ENCODE assay signal across 15 cellular contexts in the genomic region with DNA sequence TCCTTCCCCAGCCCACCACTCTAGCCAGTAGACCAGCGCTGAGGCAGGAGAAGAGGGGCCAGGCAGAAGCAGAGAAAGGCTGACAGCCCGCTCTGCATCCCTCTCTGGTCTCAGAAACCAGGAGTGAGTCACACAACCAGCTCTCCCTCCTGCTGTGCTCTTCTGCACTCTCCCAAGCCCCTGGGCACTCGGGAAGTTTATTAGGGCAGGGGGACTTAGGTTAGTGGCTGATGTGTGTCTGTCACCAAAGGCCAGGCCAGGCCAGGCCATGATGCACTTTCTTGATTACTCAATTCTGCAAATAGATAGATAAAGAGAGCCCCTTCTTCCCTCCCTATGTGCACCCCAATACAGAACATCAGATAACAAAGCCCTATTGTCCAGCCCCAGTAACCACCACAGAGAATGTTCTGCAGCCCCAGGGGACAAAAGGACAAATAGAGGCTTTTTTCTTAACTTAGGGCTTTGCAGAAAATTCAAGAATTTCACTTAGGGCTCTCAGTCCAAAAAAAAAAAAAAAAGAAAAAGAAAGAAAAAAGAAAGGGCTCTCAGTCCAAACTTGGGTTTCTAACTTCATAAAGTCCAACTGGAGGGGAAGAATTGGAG. TPM values are rescaled to one million over a fixed set of nuclear protein-coding genes. Genes with fewer than 3 reads are reported as not detected.
DNase-seq lines count a peak whose midpoint lies in the region; ATAC-seq and TF ChIP-seq lines count a peak whose summit lies in the region.
"Had no signal": no experiment of that assay in that cellular context is flagged by ENCODE, and none has a peak within 500 bp of the region (broad histone marks: within the 10 kb centered on the region; RNA-seq: fewer than 3 reads in every experiment).

No MANE protein-coding gene starts in this region.

- ATAC-seq in GM23338 (peak; percentile 20), HG03432 (IDR thresholded peaks at IDR 0.05; ENCODE audit: unreplicated experiment) (no peak), HG02885 (IDR thresholded peaks at IDR 0.05; ENCODE audit: poor library complexity, unreplicated experiment) (no peak)
- no peak for ATAC-seq in activated T-cell treated with anti-CD3 and anti-CD28 coated beads, Interleukin-2, amount 50 U/mL, for 72 hours (replicated peaks in 1 of 2)

- H3K79me2 ChIP-seq in GM23338 (replicated peaks; ENCODE audit: insufficient read depth): no peaks in the 10 kb centered on the region

- no peaks in the 10 kb centered on the region; the same call in 2 of the 3 replicates for H3K36me3 Mint-ChIP-seq in GM23338 (ENCODE audit: low read depth)
- H3K36me3 Mint-ChIP-seq in activated T-cell treated with anti-CD3 and anti-CD28 coated beads, Interleukin-2, amount 50 U/mL, for 72 hours (ENCODE audit: insufficient read depth in 2 of 2): no peaks in the 10 kb centered on the region
- H3K36me3 Mint-ChIP-seq: CD8-positive, alpha-beta T cell; natural killer cell treated with Interleukin-12 subunit alpha and Interleukin-12 subunit beta and Interleukin-15 and Interleukin-18, amount 100 ng/mL, for 72 hours; T-cell had no signal

- H3K36me3 ChIP-seq in GM23338 (ENCODE audit: insufficient read depth): no peaks in the 10 kb centered on the region

- no peak overlapping the region for H3K4me2 ChIP-seq in GM23338
- H3K4me2 ChIP-seq: KMS-11 had no signal

- H4K20me1 ChIP-seq in GM23338 (replicated peaks; ENCODE audit: insufficient read depth): no peaks in the 10 kb centered on the region

- no peaks in the 10 kb centered on the region for H3F3A ChIP-seq in GM23338 (replicated peaks; ENCODE audit: low read depth)

- no peaks in the 10 kb centered on the region for H3K27me3 ChIP-seq in GM23338 (ENCODE audit: insufficient read depth)

- no peak overlapping the region for H3K4me3 ChIP-seq in GM23338

- H3K9me3 Mint-ChIP-seq in GM23338: no peaks in the 10 kb centered on the region
- no peaks in the 10 kb centered on the region for H3K9me3 Mint-ChIP-seq in activated T-cell treated with anti-CD3 and anti-CD28 coated beads, Interleukin-2, amount 50 U/mL, for 72 hours
- H3K9me3 Mint-ChIP-seq: CD8-positive, alpha-beta T cell; natural killer cell treated with Interleukin-12 subunit alpha and Interleukin-12 subunit beta and Interleukin-15 and Interleukin-18, amount 100 ng/mL, for 72 hours; T-cell had no signal

- H3K4me3 Mint-ChIP-seq in GM23338: no peak overlapping the region
- H3K4me3 Mint-ChIP-seq in activated T-cell treated with anti-CD3 and anti-CD28 coated beads, Interleukin-2, amount 50 U/mL, for 72 hours: no peak overlapping the region
- H3K4me3 Mint-ChIP-seq: CD8-positive, alpha-beta T cell; natural killer cell treated with Interleukin-12 subunit alpha and Interleukin-12 subunit beta and Interleukin-15 and Interleukin-18, amount 100 ng/mL, for 72 hours; T-cell had no signal

- TF ChIP-seq CTCF in GM23338 (conservative IDR thresholded peaks at IDR 0.05; ENCODE audit: low read depth in 2 of 2): no peak

- no peak overlapping the region for H2AFZ ChIP-seq in GM23338

- peaks cover 23% of the 10 kb centered on the region for H3K27me3 Mint-ChIP-seq in GM23338 (ENCODE audit: insufficient read depth, low read depth, poor library complexity)
- no peaks in the 10 kb centered on the region for H3K27me3 Mint-ChIP-seq in activated T-cell treated with anti-CD3 and anti-CD28 coated beads, Interleukin-2, amount 50 U/mL, for 72 hours (ENCODE audit: low read depth)

- H3K9me2 ChIP-seq in GM23338 (ENCODE audit: insufficient read depth): no peaks in the 10 kb centered on the region

- DNase-seq in GM23338 (ENCODE audit: low spot score): no peak
- DNase-seq in astrocyte of the hippocampus (ENCODE audit: low read depth, low spot score): peak; percentile 35
- peak; percentile 62 to 88 for DNase-seq in hippocampal formation (lab: John Stamatoyannopoulos, UW)
- DNase-seq in putamen (ENCODE audit: low spot score): peak; percentile 79
- no peak for DNase-seq in hepatic stellate cell (ENCODE audit: low spot score)
- DNase-seq in activated T-cell treated with anti-CD3 and anti-CD28 coated beads, Interleukin-2, amount 50 U/mL, for 72 hours: no peak

- peaks cover 17% of the 10 kb centered on the region; the same call in 1 of the 2 replicates for H3K4me1 ChIP-seq in GM23338 (ENCODE audit: insufficient read depth)

- H3K4me1 Mint-ChIP-seq in GM23338: peaks cover 35% of the 10 kb centered on the region
- peaks cover 16% of the 10 kb centered on the region for H3K4me1 Mint-ChIP-seq in activated T-cell treated with anti-CD3 and anti-CD28 coated beads, Interleukin-2, amount 50 U/mL, for 72 hours (ENCODE audit: low read depth)

- H3K27ac ChIP-seq in GM23338 (ENCODE audit: low read depth): no peak overlapping the region
- H3K27ac ChIP-seq: KMS-11, VCaP had no signal

- no peak overlapping the region for H3K27ac Mint-ChIP-seq in GM23338
- H3K27ac Mint-ChIP-seq in activated T-cell treated with anti-CD3 and anti-CD28 coated beads, Interleukin-2, amount 50 U/mL, for 72 hours: no peak overlapping the region
- H3K27ac Mint-ChIP-seq: CD8-positive, alpha-beta T cell; natural killer cell treated with Interleukin-12 subunit alpha and Interleukin-12 subunit beta and Interleukin-15 and Interleukin-18, amount 100 ng/mL, for 72 hours; T-cell had no signal

TF ChIP-seq in GM23338, 12 proteins besides CTCF, POLR2A, EP300 and RAD21 (continues in another document):
- TF ChIP-seq STAT1 (IDR thresholded peaks at IDR 0.05; ENCODE audit: unreplicated experiment) (no peak), ETS1 (IDR thresholded peaks at IDR 0.05) (no peak), ZNF114 (CRISPR knock-in tag; IDR thresholded peaks at IDR 0.05) (no peak), EZH2phosphoT487 (IDR thresholded peaks at IDR 0.05; ENCODE audit: unreplicated experiment) (no peak), POLR2AphosphoS5 (IDR thresholded peaks at IDR 0.05; ENCODE audit: low read depth) (no peak), CREB1 (CRISPR knock-in tag; IDR thresholded peaks at IDR 0.05; ENCODE audit: low read depth) (no peak), JUNB (IDR thresholded peaks at IDR 0.05; ENCODE audit: unreplicated experiment) (no peak), NANOG (IDR thresholded peaks at IDR 0.05; ENCODE audit: borderline replicate concordance) (no peak), ZNF331 (CRISPR knock-in tag; IDR thresholded peaks at IDR 0.05; ENCODE audit: low read depth) (no peak), EZH2 (IDR thresholded peaks at IDR 0.05; ENCODE audit: low read depth, unreplicated experiment) (no peak)
- TF ChIP-seq, protein P1, sequence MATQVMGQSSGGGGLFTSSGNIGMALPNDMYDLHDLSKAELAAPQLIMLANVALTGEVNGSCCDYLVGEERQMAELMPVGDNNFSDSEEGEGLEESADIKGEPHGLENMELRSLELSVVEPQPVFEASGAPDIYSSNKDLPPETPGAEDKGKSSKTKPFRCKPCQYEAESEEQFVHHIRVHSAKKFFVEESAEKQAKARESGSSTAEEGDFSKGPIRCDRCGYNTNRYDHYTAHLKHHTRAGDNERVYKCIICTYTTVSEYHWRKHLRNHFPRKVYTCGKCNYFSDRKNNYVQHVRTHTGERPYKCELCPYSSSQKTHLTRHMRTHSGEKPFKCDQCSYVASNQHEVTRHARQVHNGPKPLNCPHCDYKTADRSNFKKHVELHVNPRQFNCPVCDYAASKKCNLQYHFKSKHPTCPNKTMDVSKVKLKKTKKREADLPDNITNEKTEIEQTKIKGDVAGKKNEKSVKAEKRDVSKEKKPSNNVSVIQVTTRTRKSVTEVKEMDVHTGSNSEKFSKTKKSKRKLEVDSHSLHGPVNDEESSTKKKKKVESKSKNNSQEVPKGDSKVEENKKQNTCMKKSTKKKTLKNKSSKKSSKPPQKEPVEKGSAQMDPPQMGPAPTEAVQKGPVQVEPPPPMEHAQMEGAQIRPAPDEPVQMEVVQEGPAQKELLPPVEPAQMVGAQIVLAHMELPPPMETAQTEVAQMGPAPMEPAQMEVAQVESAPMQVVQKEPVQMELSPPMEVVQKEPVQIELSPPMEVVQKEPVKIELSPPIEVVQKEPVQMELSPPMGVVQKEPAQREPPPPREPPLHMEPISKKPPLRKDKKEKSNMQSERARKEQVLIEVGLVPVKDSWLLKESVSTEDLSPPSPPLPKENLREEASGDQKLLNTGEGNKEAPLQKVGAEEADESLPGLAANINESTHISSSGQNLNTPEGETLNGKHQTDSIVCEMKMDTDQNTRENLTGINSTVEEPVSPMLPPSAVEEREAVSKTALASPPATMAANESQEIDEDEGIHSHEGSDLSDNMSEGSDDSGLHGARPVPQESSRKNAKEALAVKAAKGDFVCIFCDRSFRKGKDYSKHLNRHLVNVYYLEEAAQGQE (IDR thresholded peaks at IDR 0.05; ENCODE audit: unreplicated experiment): no peak

RNA-seq across cellular contexts. Expression of gene CNTN2, which starts 52.9 kb away (rescaled TPM):
- total RNA-seq in GM23338 (2014; rRNA removed; shearing (Covaris generic)): 2.2 TPM in 2 replicates
- polyA plus RNA-seq in GM23338 (2016; fragmentation: Nextera tagmentation; extraction: Ambion mirVana): 0.75 and 1.3 TPM in 2 replicates
- not detected for total RNA-seq in activated T-cell treated with anti-CD3 and anti-CD28 coated beads, Interleukin-2, amount 50 U/mL, for 72 hours
- total RNA-seq: CD8-positive, alpha-beta T cell; chondrocyte; natural killer cell treated with Interleukin-12 subunit alpha and Interleukin-12 subunit beta and Interleukin-15 and Interleukin-18, amount 100 ng/mL, for 72 hours; T-cell had no signal
- polyA plus RNA-seq: AG04450 had no signal

Comparison
In these comparisons a context has a peak if more than half of its experiments do, and no peak if none do; other contexts are left out.
1. DNase-seq: peak in astrocyte of the hippocampus (single experiment), hippocampal formation (2 of 2) and putamen (single experiment); none in GM23338 (single experiment), hepatic stellate cell (single experiment) and activated T-cell treated with anti-CD3 and anti-CD28 coated beads, Interleukin-2, amount 50 U/mL, for 72 hours (0 of 2).